27 cellular contexts compared by ENCODE assay signal in genomic region chr13:113387396-113387795, GRCh38.
"Had no signal": no experiment of that assay in that cellular context is flagged by ENCODE, and none has a peak within 500 bp of the region (broad histone marks: within the 10 kb centered on the region; RNA-seq: fewer than 3 reads in every experiment).

No MANE protein-coding gene starts in this region.

- H3K36me3 Mint-ChIP-seq: immature natural killer cell had no signal

- FAIRE-seq: colon, endometrium, kidney had no signal

- H3K27ac Mint-ChIP-seq: immature natural killer cell, mesothelial cell of epicardium had no signal

- H3K27ac ChIP-seq: coronary artery, dorsolateral prefrontal cortex, epithelial cell of prostate, esophagus squamous epithelium, gastrocnemius medialis, heart left ventricle, hepatocyte, left lung, lower lobe of right lung had no signal

- H3K4me1 ChIP-seq: esophagus squamous epithelium, gastrocnemius medialis, heart left ventricle, left lung, lower lobe of right lung had no signal

- H2AFZ ChIP-seq: hepatocyte had no signal

- H3K36me3 ChIP-seq: esophagus squamous epithelium, gastrocnemius medialis, heart left ventricle, left lung, lower lobe of right lung had no signal

- H3K4me1 Mint-ChIP-seq: immature natural killer cell, mesothelial cell of epicardium had no signal

- H3K4me3 Mint-ChIP-seq: immature natural killer cell, mesothelial cell of epicardium had no signal

- H3K4me2 ChIP-seq: hepatocyte had no signal

- H3K4me3 ChIP-seq: coronary artery, dorsolateral prefrontal cortex, esophagus squamous epithelium, gastrocnemius medialis, heart left ventricle, hepatocyte, left lung, lower lobe of right lung, mucosa of descending colon had no signal

- H3K27me3 ChIP-seq: dorsolateral prefrontal cortex, esophagus squamous epithelium, gastrocnemius medialis, heart left ventricle, hepatocyte, left lung had no signal

- DNase-seq: dermis blood vessel endothelial cell; dorsolateral prefrontal cortex; effector CD4-positive, alpha-beta T cell; effector memory CD4-positive, alpha-beta T cell; erythroblast; esophagus squamous epithelium; foreskin fibroblast; foreskin melanocyte; gastrocnemius medialis; heart left ventricle; hypothalamus; immature natural killer cell; islet precursor cell; kidney; kidney glomerular epithelial cell; left lung; left ventricle myocardium superior; lower lobe of right lung; mesenchymal stem cell; mucosa of descending colon had no signal

- H3K79me2 ChIP-seq: hepatocyte had no signal

- ATAC-seq: esophagus mucosa, gastrocnemius medialis, heart left ventricle, left lung, left ventricle myocardium superior, lower lobe of right lung, mucosa of descending colon had no signal
